Comparison of ENCODE assay signal across 3 cellular contexts in the genomic region with DNA sequence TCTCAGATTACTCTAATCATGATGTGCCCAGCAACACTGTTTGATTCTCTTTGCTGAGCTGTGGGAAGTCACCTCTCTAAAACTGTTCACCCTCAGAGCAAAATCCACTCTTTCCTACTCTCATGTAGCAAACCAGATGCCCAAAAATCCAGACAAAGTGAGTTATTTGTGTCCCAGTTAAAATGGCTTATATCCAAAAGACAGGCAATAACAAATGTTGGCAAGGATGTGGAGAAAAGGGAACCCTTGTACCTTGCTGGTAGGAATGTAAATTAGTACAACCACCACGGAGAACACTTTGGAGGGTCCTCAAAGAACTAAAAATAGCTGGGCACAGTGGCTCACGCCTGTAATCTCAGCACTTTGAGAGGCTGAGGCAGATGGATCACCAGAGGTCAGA.
"Had no signal": no experiment of that assay in that cellular context is flagged by ENCODE, and none has a peak within 500 bp of the region (broad histone marks: within the 10 kb centered on the region; RNA-seq: fewer than 3 reads in every experiment).

No MANE protein-coding gene starts in this region.

- DNase-seq: GDM1, GF-D8 had no signal

- H3K4me3 ChIP-seq: GM12878 had no signal

- ATAC-seq: GM12878 had no signal
